Comparison of ENCODE assay signal across 17 cellular contexts in the genomic region with DNA sequence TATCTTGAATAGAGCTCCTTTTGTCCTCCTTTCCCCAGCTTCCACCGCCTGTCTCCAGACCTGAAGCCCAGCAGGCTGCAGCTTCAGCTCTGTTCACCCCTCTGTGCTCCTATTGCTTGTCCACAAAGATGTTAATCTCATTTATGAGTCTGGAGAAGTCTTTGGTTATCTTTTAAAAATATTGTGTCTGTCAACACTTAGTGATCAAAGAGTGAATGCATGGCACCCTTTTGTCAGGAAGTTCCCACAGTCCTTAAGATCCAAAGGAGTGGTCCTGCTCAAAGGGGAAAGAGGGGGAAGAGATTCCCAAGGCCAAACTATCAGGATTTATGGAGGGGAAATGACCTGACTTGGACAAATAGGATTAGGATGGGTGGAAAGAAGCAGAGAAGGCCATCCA.
"Had no signal": no experiment of that assay in that cellular context is flagged by ENCODE, and none has a peak within 500 bp of the region (broad histone marks: within the 10 kb centered on the region; RNA-seq: fewer than 3 reads in every experiment).

No MANE protein-coding gene starts in this region.

- ATAC-seq: activated CD8-positive, alpha-beta T cell treated with anti-CD3 and anti-CD28 coated beads, Interleukin-2, amount 10 ng/mL, durations not matched to agents 7 days and 5 days; foreskin keratinocyte; stimulated activated memory B cell treated with anti-CD40 and anti-IgM and Interleukin-4, amounts not matched to agents 10 μg/mL and 1 μg/mL and 100 μg/mL, for 72 hours had no signal

- H3K9me3 ChIP-seq: right lobe of liver, testis, uterus had no signal

- DNase-seq: activated CD4-positive, alpha-beta T cell treated with anti-CD3 and anti-CD28 coated beads for 1 hour; activated CD4-positive, alpha-beta T cell treated with anti-CD3 and anti-CD28 coated beads, Interleukin-2, amount 50 U/mL, for 1 hour; activated CD8-positive, alpha-beta T cell treated with anti-CD3 and anti-CD28 coated beads, Interleukin-2, amount 10 ng/mL, durations not matched to agents 7 days and 5 days; activated gamma-delta T cell; aorta; effector CD4-positive, alpha-beta T cell; erythroblast; foreskin keratinocyte; left ventricle myocardium inferior; occipital lobe; posterior cingulate gyrus; right lobe of liver; testis; trophoblast cell; uterus had no signal

- H3K27me3 ChIP-seq: foreskin keratinocyte, right lobe of liver, testis, uterus had no signal

- H3K27ac ChIP-seq: foreskin keratinocyte, left ventricle myocardium inferior, right lobe of liver, skin epidermis, testis, uterus had no signal

- H3K4me3 ChIP-seq: left ventricle myocardium inferior, right lobe of liver, skin epidermis, testis, uterus had no signal

- H3K36me3 ChIP-seq: left ventricle myocardium inferior, right lobe of liver, uterus had no signal

- H3K4me1 ChIP-seq: right lobe of liver, uterus had no signal
